Comparison of ENCODE assay signal across 24 cellular contexts in genomic region chr22:34986461-34986977, GRCh38.
"Had no signal": no experiment of that assay in that cellular context is flagged by ENCODE, and none has a peak within 500 bp of the region (broad histone marks: within the 10 kb centered on the region; RNA-seq: fewer than 3 reads in every experiment).

No MANE protein-coding gene starts in this region.

- H3K36me3 ChIP-seq: prostate gland, right atrium auricular region, thoracic aorta, tibial nerve, upper lobe of left lung, vagina had no signal

- FAIRE-seq: colon, frontal cortex, keratinocyte, small intestine had no signal

- H3K36me3 Mint-ChIP-seq: immature natural killer cell; stimulated activated naive B cell treated with anti-CD40 and anti-IgM and Interleukin-4, amounts not matched to agents 10 μg/mL and 1 μg/mL and 100 μg/mL, for 72 hours had no signal

- H3K4me1 Mint-ChIP-seq: immature natural killer cell; mesothelial cell of epicardium; naive thymus-derived CD4-positive, alpha-beta T cell; stimulated activated naive B cell treated with anti-CD40 and anti-IgM and Interleukin-4, amounts not matched to agents 10 μg/mL and 1 μg/mL and 100 μg/mL, for 72 hours had no signal

- H3K27ac ChIP-seq: prostate gland, right atrium auricular region, thoracic aorta, tibial nerve, upper lobe of left lung, vagina had no signal

- H3K27ac Mint-ChIP-seq: immature natural killer cell; mesothelial cell of epicardium; naive thymus-derived CD4-positive, alpha-beta T cell; nephron progenitor cell; stimulated activated naive B cell treated with anti-CD40 and anti-IgM and Interleukin-4, amounts not matched to agents 10 μg/mL and 1 μg/mL and 100 μg/mL, for 72 hours; stimulated activated naive CD8-positive, alpha-beta T cell treated with anti-CD3 and anti-CD28 coated beads, Interleukin-15, Interleukin-2, amounts not matched to agents 100 ng/mL and 50 ng/mL, for 24 hours had no signal

- ATAC-seq: left lobe of liver; mucosa of descending colon; naive thymus-derived CD4-positive, alpha-beta T cell; stimulated activated naive B cell treated with anti-CD40 and anti-IgM and Interleukin-4, amounts not matched to agents 10 μg/mL and 1 μg/mL and 100 μg/mL, for 72 hours had no signal

- H3K27me3 ChIP-seq: right atrium auricular region, tibial nerve, upper lobe of left lung, vagina had no signal

- H3K4me1 ChIP-seq: prostate gland, right atrium auricular region, tibial nerve, upper lobe of left lung, vagina had no signal

- DNase-seq: effector CD4-positive, alpha-beta T cell; immature natural killer cell; mesenchymal stem cell; mucosa of descending colon; naive thymus-derived CD4-positive, alpha-beta T cell; nephron progenitor cell; nucleus accumbens; small intestine; stimulated activated CD4-positive, alpha-beta T cell treated with anti-CD3 and anti-CD28 coated beads, Interleukin-15, amount 100 ng/mL, for 24 hours; stimulated activated CD4-positive, alpha-beta T cell treated with anti-CD3 and anti-CD28 coated beads, Interleukin-2, amount 100 ng/mL, for 48 hours; stimulated activated naive B cell treated with anti-CD40 and anti-IgM and Interleukin-4, amounts not matched to agents 10 μg/mL and 1 μg/mL and 100 μg/mL, for 72 hours; upper lobe of left lung had no signal

- H3K4me3 Mint-ChIP-seq: immature natural killer cell; mesothelial cell of epicardium; naive thymus-derived CD4-positive, alpha-beta T cell; nephron progenitor cell; stimulated activated naive B cell treated with anti-CD40 and anti-IgM and Interleukin-4, amounts not matched to agents 10 μg/mL and 1 μg/mL and 100 μg/mL, for 72 hours; stimulated activated naive CD8-positive, alpha-beta T cell treated with anti-CD3 and anti-CD28 coated beads, Interleukin-15, Interleukin-2, amounts not matched to agents 100 ng/mL and 50 ng/mL, for 24 hours had no signal

- H3K4me3 ChIP-seq: dorsolateral prefrontal cortex, mucosa of descending colon, prostate gland, right atrium auricular region, thoracic aorta, tibial nerve, upper lobe of left lung, vagina had no signal

- H3K9me3 ChIP-seq: prostate gland had no signal
